ENCODE assay signal across 13 cellular contexts in the genomic region with DNA sequence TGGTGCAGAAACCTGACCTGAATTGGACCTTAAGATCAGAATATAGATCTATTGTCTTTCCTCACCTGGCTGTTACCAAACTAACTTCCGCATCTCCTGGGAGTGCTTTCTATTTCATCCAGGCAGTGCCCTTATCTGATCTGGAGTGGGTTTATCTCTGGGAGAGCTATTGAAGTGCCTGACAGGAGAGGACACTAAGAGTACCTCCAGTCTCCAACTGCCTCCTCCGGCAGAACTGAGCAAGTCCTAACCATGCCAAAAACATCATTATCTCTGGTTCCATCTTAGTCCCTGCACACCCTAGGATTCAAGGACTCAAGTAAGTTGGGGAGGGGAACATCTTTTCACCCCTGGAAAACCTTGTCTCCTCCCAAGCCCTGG. TPM values are rescaled to one million over a fixed set of nuclear protein-coding genes. Genes with fewer than 3 reads are reported as not detected.
DNase-seq lines count a peak whose midpoint lies in the region; ATAC-seq and TF ChIP-seq lines count a peak whose summit lies in the region.
"Had no signal": no experiment of that assay in that cellular context is flagged by ENCODE, and none has a peak within 500 bp of the region (broad histone marks: within the 10 kb centered on the region; RNA-seq: fewer than 3 reads in every experiment).

No MANE protein-coding gene starts in this region.

- H3K4me1 Mint-ChIP-seq in activated naive CD8-positive, alpha-beta T cell treated with anti-CD3 and anti-CD28 coated beads, Interleukin-2, amount 10 ng/mL, durations not matched to agents 7 days and 5 days: peaks cover 20% of the 10 kb centered on the region
- peaks cover 50% of the 10 kb centered on the region for H3K4me1 Mint-ChIP-seq in osteocyte (ENCODE audit: unreplicated experiment)

- H3K4me3 Mint-ChIP-seq in activated naive CD8-positive, alpha-beta T cell treated with anti-CD3 and anti-CD28 coated beads, Interleukin-2, amount 10 ng/mL, durations not matched to agents 7 days and 5 days: peak overlapping the region; percentile 12
- no peak overlapping the region for H3K4me3 Mint-ChIP-seq in osteocyte (ENCODE audit: unreplicated experiment)

- H3K9me3 ChIP-seq in MM.1S (replicated peaks; ENCODE audit: insufficient read depth, low read length) (no peaks in the 10 kb centered on the region), Karpas-422 (ENCODE audit: low read length) (no peaks in the 10 kb centered on the region)
- H3K9me3 ChIP-seq: gastroesophageal sphincter, sigmoid colon, testis had no signal

- H3K4me3 ChIP-seq in MM.1S (ENCODE audit: low read length) (peak overlapping the region; percentile 0; the same call in 1 of the 2 replicates), Karpas-422 (ENCODE audit: low read length) (no peak overlapping the region)
- H3K4me3 ChIP-seq: gastroesophageal sphincter, sigmoid colon, testis had no signal

- H3K79me2 ChIP-seq in MM.1S (ENCODE audit: low read length) (no peaks in the 10 kb centered on the region), Karpas-422 (ENCODE audit: low read length) (no peaks in the 10 kb centered on the region)

- no peak for TF ChIP-seq CTCF in MM.1S (IDR thresholded peaks at IDR 0.05; ENCODE audit: low read length)
- no peak for TF ChIP-seq CTCF in osteocyte (IDR thresholded peaks at IDR 0.05)

- no peaks in the 10 kb centered on the region for H3K36me3 ChIP-seq in MM.1S (replicated peaks; ENCODE audit: insufficient read depth, low read length)
- H3K36me3 ChIP-seq in Karpas-422 (ENCODE audit: insufficient read depth, low read length): no peaks in the 10 kb centered on the region
- H3K36me3 ChIP-seq: gastroesophageal sphincter, sigmoid colon had no signal

- DNase-seq in NCI-H2196 (lab: John Stamatoyannopoulos, UW; ENCODE audit: unreplicated experiment): peak; percentile 12
- DNase-seq in NCI-H2196 treated with DMSO at 0.1 percent for 48 hours (lab: John Stamatoyannopoulos, UW; ENCODE audit: unreplicated experiment): no peak
- peak; percentile 33 for DNase-seq in MM.1S
- no peak for DNase-seq in activated naive CD8-positive, alpha-beta T cell treated with anti-CD3 and anti-CD28 coated beads, Interleukin-2, amount 10 ng/mL, durations not matched to agents 7 days and 5 days
- DNase-seq in osteocyte (ENCODE audit: extremely low spot score, unreplicated experiment): no peak
- DNase-seq in Karpas-422: no peak
- no peak for DNase-seq in NCI-H128 (lab: John Stamatoyannopoulos, UW; ENCODE audit: unreplicated experiment)
- DNase-seq in hippocampal formation (lab: John Stamatoyannopoulos, UW): no peak
- DNase-seq: aorta, DMS 273 treated with DMSO at 0.1 percent for 48 hours, sigmoid colon, testis had no signal

- no peaks in the 10 kb centered on the region for H3K9me2 ChIP-seq in MM.1S (replicated peaks; ENCODE audit: insufficient read depth, low read length)
- H3K9me2 ChIP-seq in Karpas-422 (replicated peaks; ENCODE audit: insufficient read depth, low read length): no peaks in the 10 kb centered on the region

- H2AFZ ChIP-seq in MM.1S (ENCODE audit: low read length) (peak overlapping the region; percentile 16), Karpas-422 (ENCODE audit: low read length) (no peak overlapping the region)

- no peaks in the 10 kb centered on the region for H3K36me3 Mint-ChIP-seq in activated naive CD8-positive, alpha-beta T cell treated with anti-CD3 and anti-CD28 coated beads, Interleukin-2, amount 10 ng/mL, durations not matched to agents 7 days and 5 days
- H3K36me3 Mint-ChIP-seq in osteocyte (ENCODE audit: unreplicated experiment): no peaks in the 10 kb centered on the region

- peaks cover 12% of the 10 kb centered on the region for H3K27me3 Mint-ChIP-seq in activated naive CD8-positive, alpha-beta T cell treated with anti-CD3 and anti-CD28 coated beads, Interleukin-2, amount 10 ng/mL, durations not matched to agents 7 days and 5 days
- no peaks in the 10 kb centered on the region for H3K27me3 Mint-ChIP-seq in osteocyte (ENCODE audit: unreplicated experiment)

- H3K4me2 ChIP-seq in MM.1S (ENCODE audit: low read depth, low read length) (peak overlapping the region; percentile 58), Karpas-422 (ENCODE audit: low read depth, low read length, poor library complexity, severe bottlenecking) (no peak overlapping the region)

- ATAC-seq in activated naive CD8-positive, alpha-beta T cell treated with anti-CD3 and anti-CD28 coated beads, Interleukin-2, amount 10 ng/mL, durations not matched to agents 7 days and 5 days (ENCODE audit: low read depth): no peak
- ATAC-seq: gastroesophageal sphincter had no signal

- no peak overlapping the region for H3K27ac Mint-ChIP-seq in activated naive CD8-positive, alpha-beta T cell treated with anti-CD3 and anti-CD28 coated beads, Interleukin-2, amount 10 ng/mL, durations not matched to agents 7 days and 5 days
- H3K27ac Mint-ChIP-seq in osteocyte (ENCODE audit: unreplicated experiment): peak overlapping the region; percentile 83

- H3K27me3 ChIP-seq in MM.1S (replicated peaks; ENCODE audit: insufficient read depth, low read length) (no peaks in the 10 kb centered on the region), Karpas-422 (ENCODE audit: low read length) (no peaks in the 10 kb centered on the region)
- H3K27me3 ChIP-seq: gastroesophageal sphincter, sigmoid colon, testis had no signal

- peaks cover 17% of the 10 kb centered on the region for H3K4me1 ChIP-seq in MM.1S (ENCODE audit: low read length)
- H3K4me1 ChIP-seq in Karpas-422 (ENCODE audit: low read length): no peaks in the 10 kb centered on the region
- H3K4me1 ChIP-seq: gastroesophageal sphincter, sigmoid colon, testis had no signal

- H3K9ac ChIP-seq in MM.1S (ENCODE audit: low read length) (peak overlapping the region; percentile 27), Karpas-422 (ENCODE audit: low read length) (no peak overlapping the region)

- H4K20me1 ChIP-seq in MM.1S (ENCODE audit: insufficient read depth, low read length) (no peaks in the 10 kb centered on the region), Karpas-422 (ENCODE audit: insufficient read depth, low read depth, low read length) (no peaks in the 10 kb centered on the region)

- peaks cover 6% of the 10 kb centered on the region for H3K9me3 Mint-ChIP-seq in activated naive CD8-positive, alpha-beta T cell treated with anti-CD3 and anti-CD28 coated beads, Interleukin-2, amount 10 ng/mL, durations not matched to agents 7 days and 5 days
- H3K9me3 Mint-ChIP-seq in osteocyte (ENCODE audit: unreplicated experiment): no peaks in the 10 kb centered on the region

- peaks cover 17% of the 10 kb centered on the region for H3F3A ChIP-seq in MM.1S (ENCODE audit: insufficient read depth, low read length)

- POLR2A ChIA-PET in activated naive CD8-positive, alpha-beta T cell treated with anti-CD3 and anti-CD28 coated beads, Interleukin-2, amount 10 ng/mL, durations not matched to agents 7 days and 5 days (lab: Charles Lee): no interaction called here

- H3K27ac ChIP-seq in MM.1S (ENCODE audit: low read length) (peak overlapping the region; percentile 78), Karpas-422 (ENCODE audit: low read length) (no peak overlapping the region)
- H3K27ac ChIP-seq: gastroesophageal sphincter, sigmoid colon, testis had no signal

RNA-seq across cellular contexts. Expression of gene KCNJ15, which starts 12.4 kb away (rescaled TPM):
- not detected for total RNA-seq in activated naive CD8-positive, alpha-beta T cell treated with anti-CD3 and anti-CD28 coated beads, Interleukin-2, amount 10 ng/mL, durations not matched to agents 7 days and 5 days
- 0.34 and 0.51 TPM in 2 replicates for total RNA-seq in osteocyte
- not detected in 2 replicates for total RNA-seq in Karpas-422 (2014; rRNA removed; shearing (Covaris generic); ENCODE audit: low replicate concordance)

Comparison
In these comparisons a context has a peak if more than half of its experiments do, and no peak if none do; other contexts are left out.
1. DNase-seq: peak in NCI-H2196 (single experiment) and MM.1S (single experiment); none in NCI-H2196 treated with DMSO at 0.1 percent for 48 hours (single experiment), activated naive CD8-positive, alpha-beta T cell treated with anti-CD3 and anti-CD28 coated beads, Interleukin-2, amount 10 ng/mL, durations not matched to agents 7 days and 5 days (single experiment), osteocyte (single experiment), Karpas-422 (single experiment), NCI-H128 (single experiment) and hippocampal formation (0 of 2).